In genomic region chr3:3066378-3066777, GRCh38 we compare ENCODE assay signal across 23 cellular contexts. TPM values are rescaled to one million over a fixed set of nuclear protein-coding genes. Genes with fewer than 3 reads are reported as not detected.
A peak's percentile ranks its signal among the peaks of the same experiment; 100 is the strongest.
DNase-seq lines count a peak whose midpoint lies in the region; ATAC-seq and TF ChIP-seq lines count a peak whose summit lies in the region.
"Had no signal": no experiment of that assay in that cellular context is flagged by ENCODE, and none has a peak within 500 bp of the region (broad histone marks: within the 10 kb centered on the region; RNA-seq: fewer than 3 reads in every experiment).

No MANE protein-coding gene starts in this region.

- ATAC-seq in GM18868 (IDR thresholded peaks at IDR 0.05; ENCODE audit: unreplicated experiment) = peak; percentile 77
- peak; percentile 81 for ATAC-seq in GM21576 (IDR thresholded peaks at IDR 0.05; ENCODE audit: unreplicated experiment)
- ATAC-seq in HG02885 (IDR thresholded peaks at IDR 0.05; ENCODE audit: poor library complexity, unreplicated experiment) = peak; percentile 68
- ATAC-seq in CD8-positive, alpha-beta T cell = no peak

- H3K27me3 Mint-ChIP-seq in CD8-positive, alpha-beta memory T cell = no peaks in the 10 kb centered on the region
- H3K27me3 Mint-ChIP-seq in CD8-positive, alpha-beta T cell (ENCODE audit: low read depth) = no peaks in the 10 kb centered on the region

- H3K4me3 ChIP-seq in OCI-LY3 (ENCODE audit: low read length) = peak overlapping the region; percentile 64
- no peak overlapping the region for H3K4me3 ChIP-seq in CD8-positive, alpha-beta memory T cell (ENCODE audit: low read length)
- no peak overlapping the region for H3K4me3 ChIP-seq in CD8-positive, alpha-beta T cell (ENCODE audit: low read depth, low read length)
- H3K4me3 ChIP-seq: testis had no signal

- CTCF ChIA-PET in CD8-positive, alpha-beta memory T cell (lab: Charles Lee) = no interaction called here
- CTCF ChIA-PET in CD8-positive, alpha-beta T cell (lab: Charles Lee) = no interaction called here

- no peaks in the 10 kb centered on the region for H4K20me1 ChIP-seq in OCI-LY3 (ENCODE audit: insufficient read depth, low read length)

- peak overlapping the region; percentile 81 for H3K27ac ChIP-seq in OCI-LY3 (ENCODE audit: low read length)
- H3K27ac ChIP-seq in CD8-positive, alpha-beta memory T cell (ENCODE audit: low read depth, low read length) = no peak overlapping the region
- H3K27ac ChIP-seq in CD8-positive, alpha-beta T cell (ENCODE audit: low read depth, low read length) = no peak overlapping the region
- H3K27ac ChIP-seq: HL-60, testis had no signal

- POLR2A ChIA-PET in CD8-positive, alpha-beta memory T cell (lab: Charles Lee) = no interaction called here
- POLR2A ChIA-PET in CD8-positive, alpha-beta T cell (lab: Charles Lee) = no interaction called here

- no peaks in the 10 kb centered on the region for H3K9me3 ChIP-seq in OCI-LY3 (ENCODE audit: insufficient read depth, low read length)
- no peaks in the 10 kb centered on the region for H3K9me3 ChIP-seq in CD8-positive, alpha-beta memory T cell (ENCODE audit: low read length)
- H3K9me3 ChIP-seq in CD8-positive, alpha-beta T cell (ENCODE audit: low read length) = no peaks in the 10 kb centered on the region
- H3K9me3 ChIP-seq: SK-N-SH, testis had no signal

- H3K9me3 Mint-ChIP-seq in CD8-positive, alpha-beta memory T cell = no peaks in the 10 kb centered on the region
- no peaks in the 10 kb centered on the region for H3K9me3 Mint-ChIP-seq in CD8-positive, alpha-beta T cell

- intact Hi-C loops in CD8-positive, alpha-beta T cell (cut with DNase I, micrococcal nuclease) = no loop called here

- H3K27ac Mint-ChIP-seq in CD8-positive, alpha-beta memory T cell = no peak overlapping the region
- no peak overlapping the region for H3K27ac Mint-ChIP-seq in CD8-positive, alpha-beta T cell
- H3K27ac Mint-ChIP-seq: HFFc6 had no signal

- no peaks in the 10 kb centered on the region for H3K36me3 Mint-ChIP-seq in CD8-positive, alpha-beta memory T cell
- no peaks in the 10 kb centered on the region for H3K36me3 Mint-ChIP-seq in CD8-positive, alpha-beta T cell

- 0 out of 2 replicates have a peak overlapping the region, but pooled peaks have one; percentile 4 for H2AFZ ChIP-seq in OCI-LY3 (ENCODE audit: low read depth, low read length)

- peaks cover 36% of the 10 kb centered on the region for H3K4me1 ChIP-seq in OCI-LY3 (ENCODE audit: low read length)
- no peaks in the 10 kb centered on the region for H3K4me1 ChIP-seq in CD8-positive, alpha-beta memory T cell (ENCODE audit: insufficient read depth, low read length)
- H3K4me1 ChIP-seq in CD8-positive, alpha-beta T cell (ENCODE audit: insufficient read depth, low read length) = no peaks in the 10 kb centered on the region
- H3K4me1 ChIP-seq: testis had no signal

- H3K9ac ChIP-seq in OCI-LY3 (ENCODE audit: low read length) = peak overlapping the region; percentile 53
- H3K9ac ChIP-seq: SK-N-SH had no signal

- no peak overlapping the region for H3K4me3 Mint-ChIP-seq in CD8-positive, alpha-beta memory T cell
- no peak overlapping the region for H3K4me3 Mint-ChIP-seq in CD8-positive, alpha-beta T cell
- H3K4me3 Mint-ChIP-seq: HFFc6 had no signal

- no peaks in the 10 kb centered on the region for H3K79me2 ChIP-seq in OCI-LY3 (ENCODE audit: low read length)

- no peaks in the 10 kb centered on the region for H3K36me3 ChIP-seq in OCI-LY3 (replicated peaks; ENCODE audit: low read depth, low read length)
- no peaks in the 10 kb centered on the region for H3K36me3 ChIP-seq in CD8-positive, alpha-beta memory T cell (ENCODE audit: insufficient read depth, low read length)
- H3K36me3 ChIP-seq in CD8-positive, alpha-beta T cell (ENCODE audit: insufficient read depth, low read length) = no peaks in the 10 kb centered on the region

- no peaks in the 10 kb centered on the region for H3K4me1 Mint-ChIP-seq in CD8-positive, alpha-beta memory T cell
- no peaks in the 10 kb centered on the region for H3K4me1 Mint-ChIP-seq in CD8-positive, alpha-beta T cell (ENCODE audit: low read depth)

- H3K4me2 ChIP-seq in OCI-LY3 (ENCODE audit: low read length) = peak overlapping the region; percentile 94
- H3K4me2 ChIP-seq: SK-N-SH had no signal

- DNase-seq in NK-92 (lab: John Stamatoyannopoulos, UW; ENCODE audit: unreplicated experiment) (no peak), NCI-H226 (no peak)
- DNase-seq in CD8-positive, alpha-beta memory T cell = no peak
- DNase-seq in CD8-positive, alpha-beta T cell = no peak
- DNase-seq: activated CD4-positive, alpha-beta T cell treated with anti-CD3 and anti-CD28 coated beads for 4 hours; activated CD8-positive, alpha-beta memory T cell treated with anti-CD3 and anti-CD28 coated beads, Interleukin-2, amount 50 U/mL, for 48 hours; HFFc6; left colon; NCI-H2081; NCI-H526; occipital lobe; SK-N-SH; stimulated activated CD4-positive, alpha-beta T cell treated with anti-CD3 and anti-CD28 coated beads, Interleukin-4, amount 100 ng/mL, for 24 hours; stimulated activated CD8-positive, alpha-beta memory T cell treated with anti-CD3 and anti-CD28 coated beads, Interleukin-4, amount 100 ng/mL, for 48 hours; testis had no signal

- peak; percentile 28; the same call in 1 of the 2 replicates for TF ChIP-seq CTCF in OCI-LY3 (IDR thresholded peaks at IDR 0.05; ENCODE audit: low read depth, low read length)
- no peak for TF ChIP-seq CTCF in CD8-positive, alpha-beta T cell (IDR thresholded peaks at IDR 0.05)

- no peaks in the 10 kb centered on the region for H3K27me3 ChIP-seq in OCI-LY3 (ENCODE audit: low read depth, low read length)
- H3K27me3 ChIP-seq in CD8-positive, alpha-beta memory T cell (ENCODE audit: insufficient read depth, low read length, poor library complexity, severe bottlenecking) = no peaks in the 10 kb centered on the region
- H3K27me3 ChIP-seq in CD8-positive, alpha-beta T cell (ENCODE audit: insufficient read depth, low read length) = no peaks in the 10 kb centered on the region
- H3K27me3 ChIP-seq: testis had no signal

RNA-seq across cellular contexts. Expression of gene IL5RA, which starts 43.8 kb away (rescaled TPM):
- total RNA-seq in CD8-positive, alpha-beta memory T cell = under 1 TPM; 0.70 to 0.73 TPM
- polyA plus RNA-seq in CD8-positive, alpha-beta memory T cell = 0.16 TPM
- not detected for total RNA-seq in CD8-positive, alpha-beta T cell
- total RNA-seq: fibroblast of villous mesenchyme, G401, HFFc6, PC-3 had no signal
- polyA plus RNA-seq: SK-N-SH had no signal
